Comparison of ENCODE assay signal across 27 cellular contexts in genomic region chr10:37263304-37263703, GRCh38.
DNase-seq lines count a peak whose midpoint lies in the region; ATAC-seq and TF ChIP-seq lines count a peak whose summit lies in the region.
"Had no signal": no experiment of that assay in that cellular context is flagged by ENCODE, and none has a peak within 500 bp of the region (broad histone marks: within the 10 kb centered on the region; RNA-seq: fewer than 3 reads in every experiment).

No MANE protein-coding gene starts in this region.

- POLR2A ChIA-PET in PC-3 (lab: Charles Lee; ENCODE audit: unreplicated experiment), result no interaction called here

- DNase-seq in DMS53 (lab: John Stamatoyannopoulos, UW) (peak; percentile 19), DMS53 treated with DMSO at 0.1 percent for 48 hours (lab: John Stamatoyannopoulos, UW; ENCODE audit: unreplicated experiment) (no peak), PC-3 (peak; percentile 83), epithelial cell of esophagus (ENCODE audit: low read depth) (peak; percentile 4), NCI-H2029 treated with DMSO at 0.1 percent for 48 hours (lab: John Stamatoyannopoulos, UW) (no peak), T-helper 2 cell (no peak), HuH-7.5 (ENCODE audit: low spot score) (no peak)
- peak; percentile 4 for DNase-seq in Jurkat, Clone E6-1 (ENCODE audit: low read depth, low spot score)
- DNase-seq: activated CD4-positive, alpha-beta T cell treated with anti-CD3 and anti-CD28 coated beads, Interleukin-2, amount 10 ng/mL, durations not matched to agents 24 days and 14 days; activated naive CD4-positive, alpha-beta T cell treated with Interleukin-2 at 50 U/mL for 16 hours; activated T-cell treated with anti-CD3 and anti-CD28 coated beads, Interleukin-2, amount 50 U/mL, for 48 hours; adrenal gland; brain microvascular endothelial cell; effector memory CD8-positive, alpha-beta T cell; esophagus squamous epithelium; HCEC 1CT; left lung; MG63; naive B cell; NCI-H1436; NCI-H2171 treated with DMSO at 0.1 percent for 48 hours; NCI-H524 treated with DMSO at 0.1 percent for 48 hours; occipital lobe; upper lobe of right lung had no signal

- no TSS peak for BruUV-seq in PC-3 (replicated peaks; lab: Mats Ljungman, UMichigan)

- ATAC-seq in PC-3, result peak; percentile 75
- ATAC-seq: effector memory CD8-positive, alpha-beta T cell; left lung; upper lobe of right lung had no signal

- no peak overlapping the region for H3K4me3 ChIP-seq in Jurkat, Clone E6-1 (ENCODE audit: low read length)
- H3K4me3 ChIP-seq in PC-3 (ENCODE audit: low read length) (no peak overlapping the region), epithelial cell of esophagus (ENCODE audit: low read length) (no peak overlapping the region)
- H3K4me3 ChIP-seq: adrenal gland, esophagus squamous epithelium, hepatocyte, left lung, MG63, SJCRH30, smooth muscle cell, upper lobe of right lung had no signal

- CTCF ChIA-PET in PC-3 (lab: Charles Lee), result interaction anchor here (0.6 to 1.5 kb wide), 7 partner anchors 56 to 1649 kb away, joined by 3 to 9 read pairs (median 4); no protein-coding TSS in a partner anchor

- H3K79me2 ChIP-seq in PC-3 (ENCODE audit: low read length), result no peaks in the 10 kb centered on the region
- H3K79me2 ChIP-seq: hepatocyte had no signal

- H3K4me1 ChIP-seq in PC-3 (ENCODE audit: insufficient read depth, low read length), result no peaks in the 10 kb centered on the region; the same call in 1 of the 2 replicates
- H3K4me1 ChIP-seq: adrenal gland, esophagus squamous epithelium, left lung, SJCRH30, upper lobe of right lung had no signal

- intact Hi-C loops in PC-3 (cut with micrococcal nuclease), result loop anchor here (1.0 to 5.0 kb wide), 3 partner anchors 117 to 1651 kb away; no protein-coding TSS in a partner anchor

- H3K27ac ChIP-seq in PC-3 (ENCODE audit: low read length), result no peak overlapping the region
- H3K27ac ChIP-seq: adrenal gland, brain microvascular endothelial cell, esophagus squamous epithelium, hepatocyte, left lung, SJCRH30, upper lobe of right lung had no signal

- peaks cover 5% of the 10 kb centered on the region; the same call in 1 of the 2 replicates for H3K27me3 ChIP-seq in PC-3 (ENCODE audit: low read length)
- H3K27me3 ChIP-seq: adrenal gland, brain microvascular endothelial cell, esophagus squamous epithelium, hepatocyte, left lung, MG63, SJCRH30, upper lobe of right lung had no signal

- H3K36me3 ChIP-seq in PC-3 (ENCODE audit: low read depth, low read length), result no peaks in the 10 kb centered on the region
- H3K36me3 ChIP-seq: adrenal gland, brain microvascular endothelial cell, esophagus squamous epithelium, left lung, MG63, SJCRH30, upper lobe of right lung had no signal

- no peaks in the 10 kb centered on the region for H4K20me1 ChIP-seq in PC-3 (ENCODE audit: low read length)

- H3F3A ChIP-seq in PC-3 (ENCODE audit: low read length, unreplicated experiment), result no peaks in the 10 kb centered on the region

- H2AFZ ChIP-seq in PC-3 (ENCODE audit: low read length), result no peak overlapping the region
- H2AFZ ChIP-seq: hepatocyte had no signal

- H3K9ac ChIP-seq in PC-3 (ENCODE audit: low read length), result no peak overlapping the region

- H3K4me2 ChIP-seq in PC-3 (ENCODE audit: low read length), result no peak overlapping the region
- H3K4me2 ChIP-seq: hepatocyte, smooth muscle cell had no signal

- H3K9me2 ChIP-seq in PC-3 (replicated peaks; ENCODE audit: low read length), result no peaks in the 10 kb centered on the region

- TF ChIP-seq CTCF in PC-3 (conservative IDR thresholded peaks at IDR 0.05; ENCODE audit: low read depth, low read length) (peak; percentile 95), epithelial cell of esophagus (IDR thresholded peaks at IDR 0.05; ENCODE audit: insufficient read depth, low read depth, low read length, missing control alignments) (no peak)

- H3K9me3 ChIP-seq in PC-3 (ENCODE audit: low read length), result no peaks in the 10 kb centered on the region
- H3K9me3 ChIP-seq: adrenal gland, MG63, SJCRH30, upper lobe of right lung had no signal

Comparison
In these comparisons a context has a peak if more than half of its experiments do, and no peak if none do; other contexts are left out.
1. DNase-seq: peak in DMS53 (single experiment), Jurkat, Clone E6-1 (single experiment), PC-3 (single experiment) and epithelial cell of esophagus (single experiment); none in DMS53 treated with DMSO at 0.1 percent for 48 hours (single experiment), NCI-H2029 treated with DMSO at 0.1 percent for 48 hours (single experiment), T-helper 2 cell (0 of 5) and HuH-7.5 (single experiment).